Comparison of ENCODE assay signal across 1 cellular context in the genomic region with DNA sequence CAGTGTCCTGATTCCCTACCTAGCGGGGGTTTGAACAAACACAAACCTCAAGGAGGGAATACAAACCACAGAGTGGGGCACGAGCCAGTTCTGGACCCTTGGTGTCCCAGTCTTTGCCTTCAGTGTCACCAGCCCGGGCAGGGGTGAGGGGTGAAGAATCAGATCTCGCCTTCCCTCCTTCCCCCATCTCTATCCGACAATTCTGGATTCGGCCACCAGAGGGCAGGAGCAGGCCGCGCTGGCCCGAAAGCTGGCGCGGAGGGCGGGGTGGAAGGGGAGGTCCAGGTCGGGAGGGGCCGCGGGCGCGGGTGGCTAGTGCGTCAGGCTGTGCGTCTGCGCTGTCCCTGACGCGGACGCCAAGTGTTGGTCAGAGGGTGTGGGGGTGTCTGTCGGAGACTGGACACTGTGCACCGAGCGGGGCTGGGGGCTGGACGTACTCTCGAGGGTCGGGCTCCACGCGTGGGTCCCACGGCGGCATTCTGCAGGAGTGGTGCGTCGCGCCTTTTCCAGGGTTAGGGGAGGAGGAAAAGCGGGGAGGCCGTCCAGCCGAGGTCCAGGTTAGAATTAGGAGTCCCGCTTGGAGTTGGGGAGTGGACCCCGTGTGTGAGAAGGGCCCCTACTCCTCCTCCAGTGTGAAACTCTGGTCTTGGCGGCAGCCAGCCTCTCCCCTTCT.
TF ChIP-seq lines count a peak whose summit lies in the region.

No MANE protein-coding gene starts in this region.

TF ChIP-seq in HepG2, 621 proteins besides CTCF, POLR2A, EP300 and RAD21 (continued from another document and continues in another):
- TF ChIP-seq, protein P1, sequence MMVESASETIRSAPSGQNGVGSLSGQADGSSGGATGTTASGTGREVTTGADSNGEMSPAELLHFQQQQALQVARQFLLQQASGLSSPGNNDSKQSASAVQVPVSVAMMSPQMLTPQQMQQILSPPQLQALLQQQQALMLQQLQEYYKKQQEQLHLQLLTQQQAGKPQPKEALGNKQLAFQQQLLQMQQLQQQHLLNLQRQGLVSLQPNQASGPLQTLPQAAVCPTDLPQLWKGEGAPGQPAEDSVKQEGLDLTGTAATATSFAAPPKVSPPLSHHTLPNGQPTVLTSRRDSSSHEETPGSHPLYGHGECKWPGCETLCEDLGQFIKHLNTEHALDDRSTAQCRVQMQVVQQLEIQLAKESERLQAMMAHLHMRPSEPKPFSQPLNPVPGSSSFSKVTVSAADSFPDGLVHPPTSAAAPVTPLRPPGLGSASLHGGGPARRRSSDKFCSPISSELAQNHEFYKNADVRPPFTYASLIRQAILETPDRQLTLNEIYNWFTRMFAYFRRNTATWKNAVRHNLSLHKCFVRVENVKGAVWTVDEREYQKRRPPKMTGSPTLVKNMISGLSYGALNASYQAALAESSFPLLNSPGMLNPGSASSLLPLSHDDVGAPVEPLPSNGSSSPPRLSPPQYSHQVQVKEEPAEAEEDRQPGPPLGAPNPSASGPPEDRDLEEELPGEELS (CRISPR knock-in tag; IDR thresholded peaks at IDR 0.05): no peak
- TF ChIP-seq, protein P2, sequence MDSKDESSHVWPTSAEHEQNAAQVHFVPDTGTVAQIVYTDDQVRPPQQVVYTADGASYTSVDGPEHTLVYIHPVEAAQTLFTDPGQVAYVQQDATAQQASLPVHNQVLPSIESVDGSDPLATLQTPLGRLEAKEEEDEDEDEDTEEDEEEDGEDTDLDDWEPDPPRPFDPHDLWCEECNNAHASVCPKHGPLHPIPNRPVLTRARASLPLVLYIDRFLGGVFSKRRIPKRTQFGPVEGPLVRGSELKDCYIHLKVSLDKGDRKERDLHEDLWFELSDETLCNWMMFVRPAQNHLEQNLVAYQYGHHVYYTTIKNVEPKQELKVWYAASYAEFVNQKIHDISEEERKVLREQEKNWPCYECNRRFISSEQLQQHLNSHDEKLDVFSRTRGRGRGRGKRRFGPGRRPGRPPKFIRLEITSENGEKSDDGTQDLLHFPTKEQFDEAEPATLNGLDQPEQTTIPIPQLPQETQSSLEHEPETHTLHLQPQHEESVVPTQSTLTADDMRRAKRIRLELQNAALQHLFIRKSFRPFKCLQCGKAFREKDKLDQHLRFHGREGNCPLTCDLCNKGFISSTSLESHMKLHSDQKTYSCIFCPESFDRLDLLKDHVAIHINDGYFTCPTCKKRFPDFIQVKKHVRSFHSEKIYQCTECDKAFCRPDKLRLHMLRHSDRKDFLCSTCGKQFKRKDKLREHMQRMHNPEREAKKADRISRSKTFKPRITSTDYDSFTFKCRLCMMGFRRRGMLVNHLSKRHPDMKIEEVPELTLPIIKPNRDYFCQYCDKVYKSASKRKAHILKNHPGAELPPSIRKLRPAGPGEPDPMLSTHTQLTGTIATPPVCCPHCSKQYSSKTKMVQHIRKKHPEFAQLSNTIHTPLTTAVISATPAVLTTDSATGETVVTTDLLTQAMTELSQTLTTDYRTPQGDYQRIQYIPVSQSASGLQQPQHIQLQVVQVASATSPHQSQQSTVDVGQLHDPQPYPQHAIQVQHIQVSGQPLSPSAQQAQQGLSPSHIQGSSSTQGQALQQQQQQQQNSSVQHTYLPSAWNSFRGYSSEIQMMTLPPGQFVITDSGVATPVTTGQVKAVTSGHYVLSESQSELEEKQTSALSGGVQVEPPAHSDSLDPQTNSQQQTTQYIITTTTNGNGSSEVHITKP (CRISPR knock-in tag; IDR thresholded peaks at IDR 0.05; ENCODE audit: low read depth): no peak
- TF ChIP-seq ZMYM4 (CRISPR knock-in tag; IDR thresholded peaks at IDR 0.05) (peak; percentile 41; the same call in 1 of the 2 replicates), ZNF607 (CRISPR knock-in tag; IDR thresholded peaks at IDR 0.05; ENCODE audit: borderline replicate concordance) (no peak), CBX2 (IDR thresholded peaks at IDR 0.05; ENCODE audit: low read depth, low read length) (no peak), CBX2 (CRISPR knock-in tag; IDR thresholded peaks at IDR 0.05; ENCODE audit: low read depth) (no peak), FOXK2 (IDR thresholded peaks at IDR 0.05) (no peak), KLF12 (CRISPR knock-in tag; IDR thresholded peaks at IDR 0.05; ENCODE audit: borderline replicate concordance) (no peak), MEIS1 (CRISPR knock-in tag; IDR thresholded peaks at IDR 0.05; ENCODE audit: borderline replicate concordance) (no peak), ZC3H13 (CRISPR knock-in tag; IDR thresholded peaks at IDR 0.05) (no peak), ARNT2 (CRISPR knock-in tag; IDR thresholded peaks at IDR 0.05; ENCODE audit: low read depth) (peak; percentile 49; the same call in 1 of the 2 replicates), MED1 (CRISPR knock-in tag; IDR thresholded peaks at IDR 0.05) (peak; percentile 16; the same call in 1 of the 2 replicates), ZNF292 (CRISPR knock-in tag; IDR thresholded peaks at IDR 0.05; ENCODE audit: borderline replicate concordance, low read depth) (no peak), SNRNP70 (IDR thresholded peaks at IDR 0.05; ENCODE audit: low read depth, low read length) (no peak), RBFOX2 (IDR thresholded peaks at IDR 0.05; ENCODE audit: low read depth, low read length) (no peak), ZBTB7A (CRISPR knock-in tag; IDR thresholded peaks at IDR 0.05) (peak; percentile 69; the same call in 1 of the 2 replicates), PCBP2 (optimal IDR thresholded peaks at IDR 0.05; ENCODE audit: low read depth, low read length, poor library complexity, severe bottlenecking) (no peak), NR2C2 (CRISPR knock-in tag; IDR thresholded peaks at IDR 0.05; ENCODE audit: borderline replicate concordance) (no peak), ATF1 (CRISPR knock-in tag; IDR thresholded peaks at IDR 0.05) (no peak), ZNF557 (CRISPR knock-in tag; IDR thresholded peaks at IDR 0.05) (no peak), HHEX (CRISPR knock-in tag; IDR thresholded peaks at IDR 0.05) (no peak), ZFP62 (CRISPR knock-in tag; IDR thresholded peaks at IDR 0.05) (0 out of 2 replicates have a peak, but pooled peaks have one; percentile 40), JUND (CRISPR knock-in tag; IDR thresholded peaks at IDR 0.05) (0 out of 2 replicates have a peak, but pooled peaks have one; percentile 29), NFIC (IDR thresholded peaks at IDR 0.05; ENCODE audit: low read length) (no peak), ATF7 (IDR thresholded peaks at IDR 0.05) (no peak), ATF7 (CRISPR knock-in tag; IDR thresholded peaks at IDR 0.05) (no peak), PPARG (CRISPR knock-in tag; conservative IDR thresholded peaks at IDR 0.05) (0 out of 2 replicates have a peak, but pooled peaks have one; percentile 26), GFI1 (CRISPR knock-in tag; IDR thresholded peaks at IDR 0.05; ENCODE audit: borderline replicate concordance) (no peak), TCF7L2 (IDR thresholded peaks at IDR 0.05; ENCODE audit: low read depth, low read length) (no peak), TMF1 (CRISPR knock-in tag; IDR thresholded peaks at IDR 0.05; ENCODE audit: low read depth) (no peak), PRMT3 (CRISPR knock-in tag; IDR thresholded peaks at IDR 0.05; ENCODE audit: borderline replicate concordance, low read depth) (no peak), ISX (CRISPR knock-in tag; conservative IDR thresholded peaks at IDR 0.05) (no peak), ZNF510 (CRISPR knock-in tag; IDR thresholded peaks at IDR 0.05; ENCODE audit: low read depth) (no peak), RELA (CRISPR knock-in tag; IDR thresholded peaks at IDR 0.05) (0 out of 2 replicates have a peak, but pooled peaks have one; percentile 69), AGO2 (optimal IDR thresholded peaks at IDR 0.05; ENCODE audit: low read depth, low read length) (no peak), ZNF225 (CRISPR knock-in tag; IDR thresholded peaks at IDR 0.05) (0 out of 2 replicates have a peak, but pooled peaks have one; percentile 53), FOXJ3 (CRISPR knock-in tag; IDR thresholded peaks at IDR 0.05; ENCODE audit: borderline replicate concordance) (no peak), GABPB1 (CRISPR knock-in tag; IDR thresholded peaks at IDR 0.05) (peak; percentile 70)
- TF ChIP-seq, protein P3, sequence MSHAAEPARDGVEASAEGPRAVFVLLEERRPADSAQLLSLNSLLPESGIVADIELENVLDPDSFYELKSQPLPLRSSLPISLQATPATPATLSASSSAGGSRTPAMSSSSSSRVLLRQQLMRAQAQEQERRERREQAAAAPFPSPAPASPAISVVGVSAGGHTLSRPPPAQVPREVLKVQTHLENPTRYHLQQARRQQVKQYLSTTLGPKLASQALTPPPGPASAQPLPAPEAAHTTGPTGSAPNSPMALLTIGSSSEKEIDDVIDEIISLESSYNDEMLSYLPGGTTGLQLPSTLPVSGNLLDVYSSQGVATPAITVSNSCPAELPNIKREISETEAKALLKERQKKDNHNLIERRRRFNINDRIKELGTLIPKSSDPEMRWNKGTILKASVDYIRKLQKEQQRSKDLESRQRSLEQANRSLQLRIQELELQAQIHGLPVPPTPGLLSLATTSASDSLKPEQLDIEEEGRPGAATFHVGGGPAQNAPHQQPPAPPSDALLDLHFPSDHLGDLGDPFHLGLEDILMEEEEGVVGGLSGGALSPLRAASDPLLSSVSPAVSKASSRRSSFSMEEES (CRISPR knock-in tag; IDR thresholded peaks at IDR 0.05): no peak
- TF ChIP-seq, protein P4, sequence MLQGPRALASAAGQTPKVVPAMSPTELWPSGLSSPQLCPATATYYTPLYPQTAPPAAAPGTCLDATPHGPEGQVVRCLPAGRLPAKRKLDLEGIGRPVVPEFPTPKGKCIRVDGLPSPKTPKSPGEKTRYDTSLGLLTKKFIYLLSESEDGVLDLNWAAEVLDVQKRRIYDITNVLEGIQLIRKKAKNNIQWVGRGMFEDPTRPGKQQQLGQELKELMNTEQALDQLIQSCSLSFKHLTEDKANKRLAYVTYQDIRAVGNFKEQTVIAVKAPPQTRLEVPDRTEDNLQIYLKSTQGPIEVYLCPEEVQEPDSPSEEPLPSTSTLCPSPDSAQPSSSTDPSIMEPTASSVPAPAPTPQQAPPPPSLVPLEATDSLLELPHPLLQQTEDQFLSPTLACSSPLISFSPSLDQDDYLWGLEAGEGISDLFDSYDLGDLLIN (CRISPR knock-in tag; IDR thresholded peaks at IDR 0.05; ENCODE audit: borderline replicate concordance): no peak
- TF ChIP-seq, protein P5, sequence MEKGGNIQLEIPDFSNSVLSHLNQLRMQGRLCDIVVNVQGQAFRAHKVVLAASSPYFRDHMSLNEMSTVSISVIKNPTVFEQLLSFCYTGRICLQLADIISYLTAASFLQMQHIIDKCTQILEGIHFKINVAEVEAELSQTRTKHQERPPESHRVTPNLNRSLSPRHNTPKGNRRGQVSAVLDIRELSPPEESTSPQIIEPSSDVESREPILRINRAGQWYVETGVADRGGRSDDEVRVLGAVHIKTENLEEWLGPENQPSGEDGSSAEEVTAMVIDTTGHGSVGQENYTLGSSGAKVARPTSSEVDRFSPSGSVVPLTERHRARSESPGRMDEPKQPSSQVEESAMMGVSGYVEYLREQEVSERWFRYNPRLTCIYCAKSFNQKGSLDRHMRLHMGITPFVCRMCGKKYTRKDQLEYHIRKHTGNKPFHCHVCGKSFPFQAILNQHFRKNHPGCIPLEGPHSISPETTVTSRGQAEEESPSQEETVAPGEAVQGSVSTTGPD (CRISPR knock-in tag; IDR thresholded peaks at IDR 0.05): no peak
- TF ChIP-seq, protein P6, sequence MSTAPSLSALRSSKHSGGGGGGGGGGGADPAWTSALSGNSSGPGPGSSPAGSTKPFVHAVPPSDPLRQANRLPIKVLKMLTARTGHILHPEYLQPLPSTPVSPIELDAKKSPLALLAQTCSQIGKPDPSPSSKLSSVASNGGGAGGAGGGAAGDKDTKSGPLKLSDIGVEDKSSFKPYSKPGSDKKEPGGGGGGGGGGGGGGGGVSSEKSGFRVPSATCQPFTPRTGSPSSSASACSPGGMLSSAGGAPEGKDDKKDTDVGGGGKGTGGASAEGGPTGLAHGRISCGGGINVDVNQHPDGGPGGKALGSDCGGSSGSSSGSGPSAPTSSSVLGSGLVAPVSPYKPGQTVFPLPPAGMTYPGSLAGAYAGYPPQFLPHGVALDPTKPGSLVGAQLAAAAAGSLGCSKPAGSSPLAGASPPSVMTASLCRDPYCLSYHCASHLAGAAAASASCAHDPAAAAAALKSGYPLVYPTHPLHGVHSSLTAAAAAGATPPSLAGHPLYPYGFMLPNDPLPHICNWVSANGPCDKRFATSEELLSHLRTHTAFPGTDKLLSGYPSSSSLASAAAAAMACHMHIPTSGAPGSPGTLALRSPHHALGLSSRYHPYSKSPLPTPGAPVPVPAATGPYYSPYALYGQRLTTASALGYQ (CRISPR knock-in tag; IDR thresholded peaks at IDR 0.05): no peak
- TF ChIP-seq, protein P7, sequence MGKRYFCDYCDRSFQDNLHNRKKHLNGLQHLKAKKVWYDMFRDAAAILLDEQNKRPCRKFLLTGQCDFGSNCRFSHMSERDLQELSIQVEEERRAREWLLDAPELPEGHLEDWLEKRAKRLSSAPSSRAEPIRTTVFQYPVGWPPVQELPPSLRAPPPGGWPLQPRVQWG (CRISPR knock-in tag; IDR thresholded peaks at IDR 0.05; ENCODE audit: borderline replicate concordance, low read depth): no peak
- TF ChIP-seq, protein P8, sequence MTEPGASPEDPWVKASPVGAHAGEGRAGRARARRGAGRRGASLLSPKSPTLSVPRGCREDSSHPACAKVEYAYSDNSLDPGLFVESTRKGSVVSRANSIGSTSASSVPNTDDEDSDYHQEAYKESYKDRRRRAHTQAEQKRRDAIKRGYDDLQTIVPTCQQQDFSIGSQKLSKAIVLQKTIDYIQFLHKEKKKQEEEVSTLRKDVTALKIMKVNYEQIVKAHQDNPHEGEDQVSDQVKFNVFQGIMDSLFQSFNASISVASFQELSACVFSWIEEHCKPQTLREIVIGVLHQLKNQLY (CRISPR knock-in tag; IDR thresholded peaks at IDR 0.05): no peak
- TF ChIP-seq, protein P9, sequence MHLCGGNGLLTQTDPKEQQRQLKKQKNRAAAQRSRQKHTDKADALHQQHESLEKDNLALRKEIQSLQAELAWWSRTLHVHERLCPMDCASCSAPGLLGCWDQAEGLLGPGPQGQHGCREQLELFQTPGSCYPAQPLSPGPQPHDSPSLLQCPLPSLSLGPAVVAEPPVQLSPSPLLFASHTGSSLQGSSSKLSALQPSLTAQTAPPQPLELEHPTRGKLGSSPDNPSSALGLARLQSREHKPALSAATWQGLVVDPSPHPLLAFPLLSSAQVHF (CRISPR knock-in tag; IDR thresholded peaks at IDR 0.05): no peak
- TF ChIP-seq, protein P10, sequence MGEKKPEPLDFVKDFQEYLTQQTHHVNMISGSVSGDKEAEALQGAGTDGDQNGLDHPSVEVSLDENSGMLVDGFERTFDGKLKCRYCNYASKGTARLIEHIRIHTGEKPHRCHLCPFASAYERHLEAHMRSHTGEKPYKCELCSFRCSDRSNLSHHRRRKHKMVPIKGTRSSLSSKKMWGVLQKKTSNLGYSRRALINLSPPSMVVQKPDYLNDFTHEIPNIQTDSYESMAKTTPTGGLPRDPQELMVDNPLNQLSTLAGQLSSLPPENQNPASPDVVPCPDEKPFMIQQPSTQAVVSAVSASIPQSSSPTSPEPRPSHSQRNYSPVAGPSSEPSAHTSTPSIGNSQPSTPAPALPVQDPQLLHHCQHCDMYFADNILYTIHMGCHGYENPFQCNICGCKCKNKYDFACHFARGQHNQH (CRISPR knock-in tag; IDR thresholded peaks at IDR 0.05): no peak
